ENCODE assay signal across 23 cellular contexts in the genomic region with DNA sequence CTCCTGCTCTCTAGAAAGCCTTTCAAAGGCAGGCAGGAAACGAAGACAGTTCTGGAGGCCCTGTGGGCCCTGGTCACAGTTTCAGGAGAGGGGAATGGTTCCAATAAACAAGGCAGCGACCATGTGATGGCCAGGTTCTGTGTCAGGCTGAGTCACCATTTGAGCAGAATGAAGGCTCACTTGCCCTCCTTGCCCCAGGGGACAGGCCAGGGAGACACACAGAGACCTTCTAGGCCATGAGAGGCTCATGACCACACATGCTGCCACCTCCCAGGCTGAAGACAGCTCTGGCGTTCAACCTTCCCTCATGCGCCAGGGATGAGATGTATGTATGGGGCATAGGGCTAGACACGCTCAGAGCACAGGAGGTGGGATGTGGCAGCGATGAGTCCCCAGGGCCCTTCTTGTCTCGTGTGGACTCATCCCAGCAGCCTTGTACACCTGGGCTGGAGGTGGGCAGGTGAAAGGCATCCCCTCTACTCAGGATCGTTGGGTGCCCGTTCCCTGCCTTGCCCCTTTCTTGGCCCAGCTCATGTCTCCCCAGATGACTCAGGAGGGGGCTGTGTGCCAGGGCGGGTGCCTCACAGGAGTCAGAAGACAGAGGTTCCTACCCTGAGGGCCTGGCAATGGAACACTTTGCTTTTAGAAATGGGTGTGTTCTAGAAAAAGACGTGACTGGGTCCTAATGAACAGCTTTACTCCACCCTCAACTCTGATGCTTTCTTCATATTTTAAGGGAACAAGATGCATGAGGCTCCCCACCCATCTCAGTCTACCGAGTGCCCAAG. TPM values are rescaled to one million over a fixed set of nuclear protein-coding genes. Genes with fewer than 3 reads are reported as not detected.
A peak's percentile ranks its signal among the peaks of the same experiment; 100 is the strongest.
DNase-seq lines count a peak whose midpoint lies in the region; ATAC-seq and TF ChIP-seq lines count a peak whose summit lies in the region.
"Had no signal": no experiment of that assay in that cellular context is flagged by ENCODE, and none has a peak within 500 bp of the region (broad histone marks: within the 10 kb centered on the region; RNA-seq: fewer than 3 reads in every experiment).

No MANE protein-coding gene starts in this region.

- peak; percentile 48; the same call in 1 of the 2 replicates for ATAC-seq in PC-3
- peak; percentile 85 for ATAC-seq in esophagus mucosa
- ATAC-seq in HG02763 (IDR thresholded peaks at IDR 0.05; ENCODE audit: unreplicated experiment) = no peak
- ATAC-seq: activated naive CD4-positive, alpha-beta T cell treated with anti-CD3 and anti-CD28 coated beads, Interleukin-2, amount 50 U/mL, for 72 hours; left cardiac atrium; naive thymus-derived CD8-positive, alpha-beta T cell; SK-N-SH treated with all-trans-retinoic acid at 6 μM for 48 hours had no signal

- H3K27me3 ChIP-seq in PC-3 (ENCODE audit: low read length) = no peaks in the 10 kb centered on the region
- H3K27me3 ChIP-seq in sigmoid colon = no peaks in the 10 kb centered on the region
- H3K27me3 ChIP-seq: esophagus muscularis mucosa, tibial nerve had no signal

- no TSS peak for BruUV-seq in PC-3 (replicated peaks; lab: Mats Ljungman, UMichigan)

- no peak for TF ChIP-seq EP300 in sigmoid colon (IDR thresholded peaks at IDR 0.05)

- H3K4me2 ChIP-seq in PC-3 (ENCODE audit: low read length) = no peak overlapping the region

- peak overlapping the region; percentile 41; the same call in 1 of the 2 replicates for H3K27ac ChIP-seq in PC-3 (ENCODE audit: low read length)
- H3K27ac ChIP-seq in sigmoid colon = no peak overlapping the region
- H3K27ac ChIP-seq: esophagus muscularis mucosa, parathyroid adenoma, tibial nerve had no signal

- CTCF ChIA-PET in PC-3 (lab: Charles Lee) = no interaction called here

- POLR2A ChIA-PET in PC-3 (lab: Charles Lee; ENCODE audit: unreplicated experiment) = no interaction called here

- H3K4me1 ChIP-seq in PC-3 (ENCODE audit: insufficient read depth, low read length) (peaks cover 11% of the 10 kb centered on the region), sigmoid colon (no peaks in the 10 kb centered on the region)
- H3K4me1 ChIP-seq: esophagus muscularis mucosa, parathyroid adenoma, tibial nerve had no signal

- 92 to 94% methylated on average over 12 of the region's 12 CpGs for WGBS in sigmoid colon, 2 donors

- no peak for TF ChIP-seq CTCF in PC-3 (conservative IDR thresholded peaks at IDR 0.05; ENCODE audit: low read depth, low read length)
- no peak for TF ChIP-seq CTCF in sigmoid colon (IDR thresholded peaks at IDR 0.05)

- H3F3A ChIP-seq in PC-3 (ENCODE audit: low read length, unreplicated experiment) = no peaks in the 10 kb centered on the region

- no peak overlapping the region for H3K9ac ChIP-seq in PC-3 (ENCODE audit: low read length)
- H3K9ac ChIP-seq: parathyroid adenoma had no signal

- TF ChIP-seq POLR2A in sigmoid colon (IDR thresholded peaks at IDR 0.05) = no peak

- no peaks in the 10 kb centered on the region for H3K79me2 ChIP-seq in PC-3 (ENCODE audit: low read length)
- H3K79me2 ChIP-seq: parathyroid adenoma had no signal

- H3K9me3 ChIP-seq in PC-3 (ENCODE audit: low read length) (no peaks in the 10 kb centered on the region), sigmoid colon (no peaks in the 10 kb centered on the region)
- H3K9me3 ChIP-seq: esophagus muscularis mucosa, tibial nerve had no signal

- intact Hi-C loops in PC-3 (cut with micrococcal nuclease) (no loop called here), sigmoid colon (cut with DNase I) (no loop called here)

- no peaks in the 10 kb centered on the region for H3K9me2 ChIP-seq in PC-3 (replicated peaks; ENCODE audit: low read length)

- H3K36me3 ChIP-seq in PC-3 (ENCODE audit: low read depth, low read length) (no peaks in the 10 kb centered on the region), sigmoid colon (no peaks in the 10 kb centered on the region)
- H3K36me3 ChIP-seq: esophagus muscularis mucosa, tibial nerve had no signal

- H4K20me1 ChIP-seq in PC-3 (ENCODE audit: low read length) = no peaks in the 10 kb centered on the region

- H3K4me3 ChIP-seq in PC-3 (ENCODE audit: low read length) (no peak overlapping the region), sigmoid colon (no peak overlapping the region)
- H3K4me3 ChIP-seq: esophagus muscularis mucosa, tibial nerve had no signal

- DNase-seq in ELR (ENCODE audit: low read depth) = peak; percentile 49
- DNase-seq in PC-3 = peak; percentile 57
- peak; percentile 44 for DNase-seq in sigmoid colon
- DNase-seq in NCI-H1105 treated with DMSO at 0.1 percent for 48 hours (lab: John Stamatoyannopoulos, UW) = no peak
- DNase-seq in SHP77 (lab: John Stamatoyannopoulos, UW) = no peak
- DNase-seq: activated CD4-positive, CD25-positive, alpha-beta regulatory T cell treated with anti-CD3 and anti-CD28 coated beads, Interleukin-2, amount 50 U/mL, for 72 hours; effector CD4-positive, alpha-beta T cell; left cardiac atrium; naive thymus-derived CD8-positive, alpha-beta T cell; NCI-H1048; NCI-H1930; NCI-H226; NCI-H82; stimulated activated CD4-positive, alpha-beta T cell treated with anti-CD3 and anti-CD28 coated beads, Interleukin-2, amount 100 ng/mL, for 24 hours; stimulated activated naive CD4-positive, alpha-beta T cell treated with Interleukin-2 at 50 U/mL for 16 hours; T-helper 9 cell had no signal

- peak overlapping the region; percentile 28; the same call in 1 of the 2 replicates for H2AFZ ChIP-seq in PC-3 (ENCODE audit: low read length)
- H2AFZ ChIP-seq: parathyroid adenoma had no signal

RNA-seq across cellular contexts. Expression of a gene that starts 22.8 kb away (rescaled TPM):
- total RNA-seq in PC-3 (2014; rRNA removed) (18.9 and 20.2 TPM in 2 replicates), esophagus mucosa (9.0 TPM), sigmoid colon (10 to 100 TPM; 31.6 to 51.7 (median 34.7) TPM)
- polyA plus RNA-seq in sigmoid colon = 10 to 100 TPM; 19.8 to 26.8 (median 25.5) TPM

Comparison
In these comparisons a context has a peak if more than half of its experiments do, and no peak if none do; other contexts are left out.
1. DNase-seq: peak in ELR (single experiment), PC-3 (single experiment) and sigmoid colon (single experiment); none in NCI-H1105 treated with DMSO at 0.1 percent for 48 hours (single experiment) and SHP77 (0 of 2).